In the genomic region with DNA sequence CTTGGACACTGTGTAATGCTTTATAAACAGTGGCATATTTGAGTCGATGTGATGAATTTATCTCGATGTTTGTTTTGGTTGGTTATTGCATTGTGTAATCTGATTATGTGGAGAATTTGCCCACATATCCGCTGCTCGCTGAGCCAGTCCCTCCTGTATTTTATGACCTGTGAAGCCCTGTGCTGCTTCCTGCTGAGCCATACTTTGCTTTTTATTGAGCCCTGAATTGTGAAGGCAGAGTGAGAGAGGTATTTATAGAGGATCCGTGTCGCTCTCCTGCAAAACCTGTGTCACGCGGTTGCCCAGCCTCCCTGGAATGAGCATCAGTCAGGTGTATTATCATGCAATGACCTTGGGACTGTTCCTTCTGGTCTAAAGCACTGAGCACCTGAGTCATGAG, we compare ENCODE assay signal across 17 cellular contexts.
A peak's percentile ranks its signal among the peaks of the same experiment; 100 is the strongest.
DNase-seq lines count a peak whose midpoint lies in the region; ATAC-seq and TF ChIP-seq lines count a peak whose summit lies in the region.
"Had no signal": no experiment of that assay in that cellular context is flagged by ENCODE, and none has a peak within 500 bp of the region (broad histone marks: within the 10 kb centered on the region; RNA-seq: fewer than 3 reads in every experiment).

No MANE protein-coding gene starts in this region.

- no peak for TF ChIP-seq CTCF in Peyer's patch (IDR thresholded peaks at IDR 0.05)
- no peak for TF ChIP-seq CTCF in smooth muscle cell (IDR thresholded peaks at IDR 0.05; ENCODE audit: borderline replicate concordance, insufficient read depth, poor library complexity, severe bottlenecking)

- H3K79me2 ChIP-seq in smooth muscle cell (ENCODE audit: low read depth) = peaks cover 85% of the 10 kb centered on the region

- H4K20me1 ChIP-seq in smooth muscle cell (ENCODE audit: low read depth) = peaks cover 77% of the 10 kb centered on the region

- DNase-seq in ELR (ENCODE audit: low read depth) (peak; percentile 38), Peyer's patch (peak in 2 of 3 donors; percentile 87), kidney glomerular epithelial cell (lab: John Stamatoyannopoulos, UW) (peak; percentile 95), smooth muscle cell (lab: John Stamatoyannopoulos, UW; ENCODE audit: unreplicated experiment) (no peak), NCI-H1048 (lab: John Stamatoyannopoulos, UW) (no peak)
- DNase-seq: brain microvascular endothelial cell; effector memory CD8-positive, alpha-beta T cell; foreskin keratinocyte; GF-D8; GM23248; KBM-7; NCI-H1930; Right ventricle myocardium superior; stimulated activated CD4-positive, alpha-beta T cell treated with anti-CD3 and anti-CD28 coated beads, Interleukin-1b, Interleukin-23, amount 100 ng/mL, for 48 hours had no signal

- TF ChIP-seq POLR2A in Peyer's patch (IDR thresholded peaks at IDR 0.05) = peak in 1 of 2 donors; percentile 54

- H3K36me3 ChIP-seq in Peyer's patch (peaks cover 0 to 16% (median 0%) of the 10 kb centered on the region in 3 donors), smooth muscle cell (ENCODE audit: low read depth) (peaks cover 1% of the 10 kb centered on the region)

- H3K4me3 ChIP-seq in Peyer's patch = peak overlapping the region in 1 of 4 donors; percentile 24
- H3K4me3 ChIP-seq in smooth muscle cell = peak overlapping the region; percentile 75
- H3K4me3 ChIP-seq: GM23248, vagina had no signal

- H3K9ac ChIP-seq in smooth muscle cell (ENCODE audit: low read depth) = no peak overlapping the region
- H3K9ac ChIP-seq: GM23248 had no signal

- H3K4me2 ChIP-seq in smooth muscle cell = peak overlapping the region; percentile 83

- H3K9me3 ChIP-seq in Peyer's patch (no peaks in the 10 kb centered on the region), smooth muscle cell (replicated peaks; ENCODE audit: low read depth) (no peaks in the 10 kb centered on the region)
- H3K9me3 ChIP-seq: vagina had no signal

- peaks cover 11% of the 10 kb centered on the region for H3F3A ChIP-seq in smooth muscle cell (ENCODE audit: low read depth)

- ATAC-seq in HG03159 (IDR thresholded peaks at IDR 0.05; ENCODE audit: unreplicated experiment) = no peak
- ATAC-seq in HG02623 (IDR thresholded peaks at IDR 0.05; ENCODE audit: unreplicated experiment) = no peak
- ATAC-seq: effector memory CD8-positive, alpha-beta T cell; foreskin keratinocyte had no signal

- no peak overlapping the region for H2AFZ ChIP-seq in smooth muscle cell (ENCODE audit: low read depth)
- H2AFZ ChIP-seq: GM23248 had no signal

- peak overlapping the region in 2 of 4 donors; percentile 61 to 77 for H3K27ac ChIP-seq in Peyer's patch
- H3K27ac ChIP-seq in smooth muscle cell (ENCODE audit: low read depth) = no peak overlapping the region
- H3K27ac ChIP-seq: brain microvascular endothelial cell, foreskin keratinocyte, GM23248, vagina had no signal

- H3K4me1 ChIP-seq in Peyer's patch (peaks cover 0 to 18% (median 0%) of the 10 kb centered on the region in 4 donors), smooth muscle cell (ENCODE audit: low read depth) (peaks cover 9% of the 10 kb centered on the region)

- H3K27me3 ChIP-seq in Peyer's patch (no peaks in the 10 kb centered on the region), smooth muscle cell (ENCODE audit: low read depth) (no peaks in the 10 kb centered on the region)
- H3K27me3 ChIP-seq: brain microvascular endothelial cell, foreskin keratinocyte, vagina had no signal

- 75% methylated on average over 8 of the region's 8 CpGs for WGBS in smooth muscle cell (ENCODE audit: low lambda C conversion rate)

Comparison
In these comparisons a context has a peak if more than half of its experiments do, and no peak if none do; other contexts are left out.
1. DNase-seq: peak in ELR (single experiment), Peyer's patch (2 of 3) and kidney glomerular epithelial cell (single experiment); none in smooth muscle cell (single experiment) and NCI-H1048 (single experiment).